9 cellular contexts compared by ENCODE assay signal in the genomic region with DNA sequence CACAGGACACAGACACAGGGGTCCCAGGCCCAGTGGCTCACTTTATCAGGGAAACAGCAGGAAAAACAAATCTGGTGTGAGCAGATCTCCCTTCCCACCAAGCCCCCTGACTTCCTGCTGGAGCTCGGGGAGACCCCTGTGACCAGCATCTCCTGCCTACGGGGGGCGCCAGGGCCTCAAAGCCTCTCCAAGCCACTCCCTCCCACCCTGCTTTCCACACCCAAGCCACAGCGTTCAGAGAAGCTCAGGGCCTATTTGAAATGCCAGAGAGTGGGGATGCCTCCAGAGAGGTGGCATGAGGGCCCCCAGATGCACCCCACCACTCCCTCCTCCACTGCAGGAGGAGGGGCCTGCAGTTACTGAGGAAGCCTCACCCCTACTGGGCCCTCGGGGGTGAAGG. TPM values are rescaled to one million over a fixed set of nuclear protein-coding genes. Genes with fewer than 3 reads are reported as not detected.
DNase-seq lines count a peak whose midpoint lies in the region; ATAC-seq and TF ChIP-seq lines count a peak whose summit lies in the region.
"Had no signal": no experiment of that assay in that cellular context is flagged by ENCODE, and none has a peak within 500 bp of the region (broad histone marks: within the 10 kb centered on the region; RNA-seq: fewer than 3 reads in every experiment).

No MANE protein-coding gene starts in this region.

- H3K36me3 ChIP-seq in CD4-positive, CD25-positive, alpha-beta regulatory T cell (ENCODE audit: control insufficient read depth, insufficient read depth, low read length), result no peaks in the 10 kb centered on the region
- H3K36me3 ChIP-seq in mucosa of descending colon (ENCODE audit: low read depth), result no peaks in the 10 kb centered on the region

- peak overlapping the region in 1 of 3 donors; percentile 55 for H3K27ac Mint-ChIP-seq in CD4-positive, CD25-positive, alpha-beta regulatory T cell
- peak overlapping the region; percentile 92 for H3K27ac Mint-ChIP-seq in activated CD8-positive, alpha-beta T cell treated with anti-CD3 and anti-CD28 coated beads, Interleukin-2, amount 10 ng/mL, durations not matched to agents 7 days and 5 days
- no peak overlapping the region for H3K27ac Mint-ChIP-seq in progenitor cell of endocrine pancreas

- H3K27me3 Mint-ChIP-seq in CD4-positive, CD25-positive, alpha-beta regulatory T cell, result no peaks in the 10 kb centered on the region
- peaks cover 8% of the 10 kb centered on the region for H3K27me3 Mint-ChIP-seq in activated CD8-positive, alpha-beta T cell treated with anti-CD3 and anti-CD28 coated beads, Interleukin-2, amount 10 ng/mL, durations not matched to agents 7 days and 5 days (ENCODE audit: low read depth)
- H3K27me3 Mint-ChIP-seq in progenitor cell of endocrine pancreas, result peaks cover 10% of the 10 kb centered on the region

- peaks cover 37% of the 10 kb centered on the region for H3K4me1 ChIP-seq in CD4-positive, CD25-positive, alpha-beta regulatory T cell (ENCODE audit: control insufficient read depth, insufficient read depth, low read length, poor library complexity, severe bottlenecking)
- H3K4me1 ChIP-seq in mucosa of descending colon (ENCODE audit: low read depth), result peaks cover 17% of the 10 kb centered on the region
- H3K4me1 ChIP-seq: psoas muscle had no signal

- CTCF ChIA-PET in activated CD8-positive, alpha-beta T cell treated with anti-CD3 and anti-CD28 coated beads, Interleukin-2, amount 10 ng/mL, durations not matched to agents 7 days and 5 days (lab: Charles Lee), result interaction anchor here (1.1 to 13.7 kb wide), 15 partner anchors 11 to 586 kb away, joined by 3 to 485 read pairs (median 6); a partner anchor contains a TSS

- H3K4me1 Mint-ChIP-seq in CD4-positive, CD25-positive, alpha-beta regulatory T cell, result peaks cover 0 to 53% (median 18%) of the 10 kb centered on the region in 4 donors
- peaks cover 38% of the 10 kb centered on the region for H3K4me1 Mint-ChIP-seq in activated CD8-positive, alpha-beta T cell treated with anti-CD3 and anti-CD28 coated beads, Interleukin-2, amount 10 ng/mL, durations not matched to agents 7 days and 5 days (ENCODE audit: low read depth)
- peaks cover 9% of the 10 kb centered on the region for H3K4me1 Mint-ChIP-seq in progenitor cell of endocrine pancreas (ENCODE audit: low read depth)

- H3K4me3 Mint-ChIP-seq in CD4-positive, CD25-positive, alpha-beta regulatory T cell, result peak overlapping the region; percentile 2 to 75 (median 54)
- H3K4me3 Mint-ChIP-seq in activated CD8-positive, alpha-beta T cell treated with anti-CD3 and anti-CD28 coated beads, Interleukin-2, amount 10 ng/mL, durations not matched to agents 7 days and 5 days, result peak overlapping the region; percentile 80
- no peak overlapping the region for H3K4me3 Mint-ChIP-seq in progenitor cell of endocrine pancreas (ENCODE audit: low read depth)

- no peak for ATAC-seq in CD4-positive, CD25-positive, alpha-beta regulatory T cell (ENCODE audit: low read depth in 2 of 2)
- ATAC-seq in activated CD8-positive, alpha-beta T cell treated with anti-CD3 and anti-CD28 coated beads, Interleukin-2, amount 10 ng/mL, durations not matched to agents 7 days and 5 days, result no peak
- ATAC-seq in mucosa of descending colon (no peak), HG03565 (IDR thresholded peaks at IDR 0.05; ENCODE audit: unreplicated experiment) (no peak)

- no peak overlapping the region for H3K4me3 ChIP-seq in CD4-positive, CD25-positive, alpha-beta regulatory T cell (ENCODE audit: low read depth, low read length)
- H3K4me3 ChIP-seq in mucosa of descending colon, result no peak overlapping the region

- no peaks in the 10 kb centered on the region for H3K27me3 ChIP-seq in CD4-positive, CD25-positive, alpha-beta regulatory T cell (ENCODE audit: control insufficient read depth, insufficient read depth, low read length)

- H3K9me3 Mint-ChIP-seq in CD4-positive, CD25-positive, alpha-beta regulatory T cell, result no peaks in the 10 kb centered on the region
- H3K9me3 Mint-ChIP-seq in activated CD8-positive, alpha-beta T cell treated with anti-CD3 and anti-CD28 coated beads, Interleukin-2, amount 10 ng/mL, durations not matched to agents 7 days and 5 days (ENCODE audit: insufficient read depth), result no peaks in the 10 kb centered on the region
- no peaks in the 10 kb centered on the region for H3K9me3 Mint-ChIP-seq in progenitor cell of endocrine pancreas (ENCODE audit: low read depth)

- no peak for TF ChIP-seq CTCF in mucosa of descending colon (IDR thresholded peaks at IDR 0.05)
- TF ChIP-seq CTCF in progenitor cell of endocrine pancreas (IDR thresholded peaks at IDR 0.05; ENCODE audit: unreplicated experiment), result no peak

- POLR2A ChIA-PET in activated CD8-positive, alpha-beta T cell treated with anti-CD3 and anti-CD28 coated beads, Interleukin-2, amount 10 ng/mL, durations not matched to agents 7 days and 5 days (lab: Charles Lee), result interaction anchor here (3.3 kb wide), 1 partner anchor 357 kb away, joined by 22 read pairs; no protein-coding TSS in a partner anchor

- intact Hi-C loops in mucosa of descending colon (cut with DNase I, micrococcal nuclease), result loop anchor here in 1 of 2 donors (10.0 kb wide), 1 partner anchor 466 kb away; no protein-coding TSS in a partner anchor

- H3K27ac ChIP-seq in CD4-positive, CD25-positive, alpha-beta regulatory T cell (ENCODE audit: insufficient read depth, low read length, poor library complexity, severe bottlenecking), result peak overlapping the region; percentile 60
- H3K27ac ChIP-seq: psoas muscle had no signal

- H3K36me3 Mint-ChIP-seq in CD4-positive, CD25-positive, alpha-beta regulatory T cell, result no peaks in the 10 kb centered on the region
- H3K36me3 Mint-ChIP-seq in activated CD8-positive, alpha-beta T cell treated with anti-CD3 and anti-CD28 coated beads, Interleukin-2, amount 10 ng/mL, durations not matched to agents 7 days and 5 days (ENCODE audit: low read depth), result no peaks in the 10 kb centered on the region
- H3K36me3 Mint-ChIP-seq in progenitor cell of endocrine pancreas (ENCODE audit: insufficient read depth), result no peaks in the 10 kb centered on the region

- DNase-seq in CD4-positive, CD25-positive, alpha-beta regulatory T cell, result peak in 1 of 3 donors; percentile 22
- DNase-seq in HCEC 1CT (peak; percentile 19), mucosa of descending colon (peak; percentile 21 to 47 (median 44)), iPS-NIHi11 (ENCODE audit: low spot score) (no peak), progenitor cell of endocrine pancreas (ENCODE audit: low spot score, unreplicated experiment) (no peak), medulla oblongata (ENCODE audit: extremely low spot score) (no peak)
- DNase-seq in activated CD8-positive, alpha-beta T cell treated with anti-CD3 and anti-CD28 coated beads, Interleukin-2, amount 10 ng/mL, durations not matched to agents 7 days and 5 days, result no peak

- no peaks in the 10 kb centered on the region for H3K9me3 ChIP-seq in CD4-positive, CD25-positive, alpha-beta regulatory T cell (ENCODE audit: control insufficient read depth in 2 of 2, low read length in 2 of 2)
- no peaks in the 10 kb centered on the region for H3K9me3 ChIP-seq in mucosa of descending colon
- H3K9me3 ChIP-seq: psoas muscle had no signal

RNA-seq across cellular contexts. Expression of a gene that starts 5.7 kb away (rescaled TPM):
- 4.1 TPM for total RNA-seq in CD4-positive, CD25-positive, alpha-beta regulatory T cell
- polyA plus RNA-seq in CD4-positive, CD25-positive, alpha-beta regulatory T cell, result 1 to 10 TPM; 1.1 to 1.3 (median 1.2) TPM
- under 1 TPM; 0.21 to 0.32 TPM for total RNA-seq in activated CD8-positive, alpha-beta T cell treated with anti-CD3 and anti-CD28 coated beads, Interleukin-2, amount 10 ng/mL, durations not matched to agents 7 days and 5 days
- 10 to 100 TPM in 2 of 3 donors, 1 to 10 TPM in 1; 3.0 to 40.3 (median 10.2) TPM for total RNA-seq in mucosa of descending colon
- total RNA-seq in progenitor cell of endocrine pancreas, result 247 and 268 TPM in 2 replicates

RNA-seq across cellular contexts. Expression of a gene that starts 37.9 kb away (rescaled TPM):
- total RNA-seq in CD4-positive, CD25-positive, alpha-beta regulatory T cell, result 1.3 TPM
- 1 to 10 TPM; 1.1 to 3.4 (median 1.4) TPM for polyA plus RNA-seq in CD4-positive, CD25-positive, alpha-beta regulatory T cell
- total RNA-seq in activated CD8-positive, alpha-beta T cell treated with anti-CD3 and anti-CD28 coated beads, Interleukin-2, amount 10 ng/mL, durations not matched to agents 7 days and 5 days, result 1 to 10 TPM; 1.3 to 2.6 TPM
- 10 to 100 TPM in 2 of 3 donors, 1 to 10 TPM in 1; 8.9 to 25.6 (median 23.9) TPM for total RNA-seq in mucosa of descending colon
- total RNA-seq in progenitor cell of endocrine pancreas, result 1.2 and 1.9 TPM in 2 replicates

Comparison
In these comparisons a context has a peak if more than half of its experiments do, and no peak if none do; other contexts are left out.
1. DNase-seq: peak in HCEC 1CT (single experiment) and mucosa of descending colon (3 of 3); none in activated CD8-positive, alpha-beta T cell treated with anti-CD3 and anti-CD28 coated beads, Interleukin-2, amount 10 ng/mL, durations not matched to agents 7 days and 5 days (single experiment), iPS-NIHi11 (single experiment), progenitor cell of endocrine pancreas (single experiment) and medulla oblongata (single experiment).